8 cellular contexts compared by ENCODE assay signal in the genomic region with DNA sequence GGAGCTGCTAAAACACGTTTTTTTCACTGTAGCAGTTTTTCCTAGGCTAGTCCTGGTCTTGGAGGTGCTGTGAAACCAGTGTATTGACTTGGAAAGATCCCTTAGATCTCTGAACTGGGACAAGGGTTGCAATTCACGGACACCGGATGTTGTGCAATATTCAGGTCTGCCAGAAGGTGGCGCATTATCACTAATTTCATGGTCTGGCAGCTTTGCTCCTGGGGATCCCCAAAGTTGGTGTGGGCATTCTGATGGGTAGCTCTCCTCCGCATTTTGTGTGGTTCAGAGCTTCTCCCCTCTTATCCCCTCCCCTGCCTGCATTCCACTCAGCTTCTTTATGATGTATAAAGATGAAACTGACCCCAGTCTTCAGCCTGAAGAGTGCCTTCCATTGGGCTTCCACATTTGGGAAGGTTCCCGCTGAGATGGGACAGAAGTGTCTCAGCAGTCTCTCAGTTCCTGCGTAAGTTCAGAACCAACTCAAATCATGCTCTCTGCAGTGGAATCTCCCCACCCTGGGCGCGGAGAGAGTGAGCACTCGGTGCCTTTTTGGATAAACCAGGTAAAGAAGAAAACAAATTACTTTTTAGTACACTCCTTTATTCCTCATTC.
DNase-seq lines count a peak whose midpoint lies in the region; ATAC-seq and TF ChIP-seq lines count a peak whose summit lies in the region.

No MANE protein-coding gene starts in this region.

- H3K27me3 Mint-ChIP-seq in endodermal cell (ENCODE audit: insufficient read depth) (no peaks in the 10 kb centered on the region), nephron progenitor cell (ENCODE audit: low read depth, poor library complexity) (peaks cover 13% of the 10 kb centered on the region)

- peak; percentile 40 for TF ChIP-seq CTCF in RWPE1 (conservative IDR thresholded peaks at IDR 0.05; ENCODE audit: low read depth)
- peak; percentile 88 for TF ChIP-seq CTCF in endodermal cell (conservative IDR thresholded peaks at IDR 0.05)
- TF ChIP-seq CTCF in nephron progenitor cell (IDR thresholded peaks at IDR 0.05), result peak; percentile 67

- H3K4me3 Mint-ChIP-seq in endodermal cell (no peak overlapping the region), nephron progenitor cell (no peak overlapping the region)

- TF ChIP-seq RAD21 in Ishikawa (IDR thresholded peaks at IDR 0.05; ENCODE audit: low read depth), result peak; percentile 60

- POLR2A ChIA-PET in RWPE1 (lab: Yijun Ruan, JAX; ENCODE audit: low non-redundant PET), result no interaction called here

- no peaks in the 10 kb centered on the region for H3K9me3 Mint-ChIP-seq in endodermal cell
- H3K9me3 Mint-ChIP-seq in nephron progenitor cell, result no peaks in the 10 kb centered on the region

- 44 to 50% methylated on average over 9 to 10 of the region's 10 CpGs for WGBS in endodermal cell (ENCODE audit: insufficient coverage in 1 of 2, insufficient read length in 1 of 2), 2 experiments

- H3K27ac Mint-ChIP-seq in endodermal cell (no peak overlapping the region), nephron progenitor cell (no peak overlapping the region)

- H3K36me3 ChIP-seq in endodermal cell (ENCODE audit: control insufficient read depth, insufficient read depth, low read length), result no peaks in the 10 kb centered on the region

- no peak overlapping the region for H3K27ac ChIP-seq in RWPE1
- H3K27ac ChIP-seq in endodermal cell (ENCODE audit: low read depth, low read length), result no peak overlapping the region

- H3K4me1 ChIP-seq in endodermal cell (ENCODE audit: control insufficient read depth, insufficient read depth, low read length), result no peaks in the 10 kb centered on the region

- DNase-seq in NCI-H524 (lab: John Stamatoyannopoulos, UW), result peak; percentile 38 to 70
- no peak for DNase-seq in NCI-H524 treated with DMSO at 0.1 percent for 48 hours (lab: John Stamatoyannopoulos, UW)
- peak; percentile 36 for DNase-seq in RWPE1 (ENCODE audit: low spot score)
- peak; percentile 91 for DNase-seq in endodermal cell
- DNase-seq in nephron progenitor cell, result peak; percentile 71

- TF ChIP-seq EP300 in Ishikawa (IDR thresholded peaks at IDR 0.05; ENCODE audit: borderline replicate concordance), result no peak

- H3K36me3 Mint-ChIP-seq in endodermal cell (ENCODE audit: low read depth) (no peaks in the 10 kb centered on the region), nephron progenitor cell (ENCODE audit: low read depth) (no peaks in the 10 kb centered on the region)

- CTCF ChIA-PET in RWPE1 (lab: Yijun Ruan, JAX), result interaction anchor here (0.6 to 0.7 kb wide), 6 partner anchors 32 to 1914 kb away, joined by 3 to 5 read pairs (median 4); no protein-coding TSS in a partner anchor

- H3K4me1 Mint-ChIP-seq in endodermal cell, result no peaks in the 10 kb centered on the region
- H3K4me1 Mint-ChIP-seq in nephron progenitor cell, result no peaks in the 10 kb centered on the region

- no peak overlapping the region for H3K4me3 ChIP-seq in endodermal cell (ENCODE audit: low read length)

- no peaks in the 10 kb centered on the region for H3K9me3 ChIP-seq in endodermal cell (ENCODE audit: control insufficient read depth, low read length)

- H3K9ac ChIP-seq in endodermal cell (ENCODE audit: extremely low read depth, low read length, poor library complexity, severe bottlenecking), result no peak overlapping the region

- H3K27me3 ChIP-seq in endodermal cell (ENCODE audit: control insufficient read depth, insufficient read depth, low read length, poor library complexity, severe bottlenecking), result no peaks in the 10 kb centered on the region

- ATAC-seq in GM21447 (IDR thresholded peaks at IDR 0.05; ENCODE audit: unreplicated experiment) (peak; percentile 75), GM19035 (IDR thresholded peaks at IDR 0.05; ENCODE audit: unreplicated experiment) (no peak)

TF ChIP-seq in Ishikawa, 13 proteins besides CTCF, POLR2A, EP300 and RAD21:
- no peak for TF ChIP-seq YY1 (IDR thresholded peaks at IDR 0.05; ENCODE audit: low read depth)
- no peak; the same call in 1 of the 2 replicates for TF ChIP-seq CEBPB (IDR thresholded peaks at IDR 0.05)
- TF ChIP-seq FOXM1 (IDR thresholded peaks at IDR 0.05; ENCODE audit: borderline replicate concordance, low read depth), result no peak
- TF ChIP-seq, protein P1, sequence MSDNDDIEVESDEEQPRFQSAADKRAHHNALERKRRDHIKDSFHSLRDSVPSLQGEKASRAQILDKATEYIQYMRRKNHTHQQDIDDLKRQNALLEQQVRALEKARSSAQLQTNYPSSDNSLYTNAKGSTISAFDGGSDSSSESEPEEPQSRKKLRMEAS (IDR thresholded peaks at IDR 0.05), result no peak
- TF ChIP-seq TCF12 (IDR thresholded peaks at IDR 0.05; ENCODE audit: low read depth), result no peak
- TF ChIP-seq CREB1 (IDR thresholded peaks at IDR 0.05; ENCODE audit: low read depth), result no peak
- TF ChIP-seq, protein P2, sequence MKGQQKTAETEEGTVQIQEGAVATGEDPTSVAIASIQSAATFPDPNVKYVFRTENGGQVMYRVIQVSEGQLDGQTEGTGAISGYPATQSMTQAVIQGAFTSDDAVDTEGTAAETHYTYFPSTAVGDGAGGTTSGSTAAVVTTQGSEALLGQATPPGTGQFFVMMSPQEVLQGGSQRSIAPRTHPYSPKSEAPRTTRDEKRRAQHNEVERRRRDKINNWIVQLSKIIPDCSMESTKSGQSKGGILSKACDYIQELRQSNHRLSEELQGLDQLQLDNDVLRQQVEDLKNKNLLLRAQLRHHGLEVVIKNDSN (IDR thresholded peaks at IDR 0.05), result no peak
- TF ChIP-seq TAF1 (IDR thresholded peaks at IDR 0.05; ENCODE audit: low read depth), result no peak
- TF ChIP-seq ZBTB7A (IDR thresholded peaks at IDR 0.05; ENCODE audit: low read depth), result no peak
- no peak for TF ChIP-seq TEAD4 (IDR thresholded peaks at IDR 0.05)
- TF ChIP-seq EGR1 (IDR thresholded peaks at IDR 0.05), result no peak
- TF ChIP-seq NFIC (IDR thresholded peaks at IDR 0.05), result no peak
- no peak for TF ChIP-seq REST (IDR thresholded peaks at IDR 0.05; ENCODE audit: low read depth)
TF ChIP-seq in Ishikawa: peak in this region for 0.
